1 cellular context compared by ENCODE assay signal in the genomic region with DNA sequence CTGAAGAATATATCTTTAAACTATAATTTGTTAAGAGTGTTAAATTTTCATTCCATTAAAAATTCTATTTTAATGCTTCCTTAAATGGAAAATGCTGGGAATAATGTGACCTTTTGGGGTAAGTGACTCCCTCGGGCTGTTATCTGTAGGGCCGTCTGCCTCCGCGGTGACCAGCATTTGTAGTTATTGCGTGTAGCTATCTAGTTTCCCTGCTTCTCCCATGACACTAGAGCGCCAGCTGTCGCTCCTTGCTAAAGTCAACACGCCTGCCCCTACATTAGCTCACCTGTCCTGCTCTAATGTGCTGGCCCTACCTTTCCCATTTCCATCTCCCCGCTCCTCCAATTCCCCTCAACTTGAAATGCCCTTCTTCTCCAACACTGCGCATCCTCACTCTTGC.
TF ChIP-seq lines count a peak whose summit lies in the region.

No MANE protein-coding gene starts in this region.

TF ChIP-seq in K562, 482 proteins besides CTCF, POLR2A, EP300 and RAD21 (continued from another document):
- no peak for TF ChIP-seq HOXB6 (CRISPR knock-in tag; IDR thresholded peaks at IDR 0.05; ENCODE audit: borderline replicate concordance)
- peak; percentile 54; the same call in 1 of the 2 replicates for TF ChIP-seq ZNF175 (CRISPR knock-in tag; IDR thresholded peaks at IDR 0.05; ENCODE audit: low read depth)
- TF ChIP-seq HSF4 (CRISPR knock-in tag; IDR thresholded peaks at IDR 0.05; ENCODE audit: borderline replicate concordance) = no peak
- no peak for TF ChIP-seq ZNF561 (CRISPR knock-in tag; conservative IDR thresholded peaks at IDR 0.05)
- no peak for TF ChIP-seq MAFF (IDR thresholded peaks at IDR 0.05; ENCODE audit: low read length)
- TF ChIP-seq HEY1 (CRISPR knock-in tag; IDR thresholded peaks at IDR 0.05; ENCODE audit: borderline replicate concordance) = no peak
- TF ChIP-seq, protein P1, sequence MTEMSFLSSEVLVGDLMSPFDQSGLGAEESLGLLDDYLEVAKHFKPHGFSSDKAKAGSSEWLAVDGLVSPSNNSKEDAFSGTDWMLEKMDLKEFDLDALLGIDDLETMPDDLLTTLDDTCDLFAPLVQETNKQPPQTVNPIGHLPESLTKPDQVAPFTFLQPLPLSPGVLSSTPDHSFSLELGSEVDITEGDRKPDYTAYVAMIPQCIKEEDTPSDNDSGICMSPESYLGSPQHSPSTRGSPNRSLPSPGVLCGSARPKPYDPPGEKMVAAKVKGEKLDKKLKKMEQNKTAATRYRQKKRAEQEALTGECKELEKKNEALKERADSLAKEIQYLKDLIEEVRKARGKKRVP (CRISPR knock-in tag; IDR thresholded peaks at IDR 0.05) = no peak
- TF ChIP-seq NELFE (IDR thresholded peaks at IDR 0.05; ENCODE audit: insufficient read depth, insufficient read length) = no peak
- TF ChIP-seq, protein P2, sequence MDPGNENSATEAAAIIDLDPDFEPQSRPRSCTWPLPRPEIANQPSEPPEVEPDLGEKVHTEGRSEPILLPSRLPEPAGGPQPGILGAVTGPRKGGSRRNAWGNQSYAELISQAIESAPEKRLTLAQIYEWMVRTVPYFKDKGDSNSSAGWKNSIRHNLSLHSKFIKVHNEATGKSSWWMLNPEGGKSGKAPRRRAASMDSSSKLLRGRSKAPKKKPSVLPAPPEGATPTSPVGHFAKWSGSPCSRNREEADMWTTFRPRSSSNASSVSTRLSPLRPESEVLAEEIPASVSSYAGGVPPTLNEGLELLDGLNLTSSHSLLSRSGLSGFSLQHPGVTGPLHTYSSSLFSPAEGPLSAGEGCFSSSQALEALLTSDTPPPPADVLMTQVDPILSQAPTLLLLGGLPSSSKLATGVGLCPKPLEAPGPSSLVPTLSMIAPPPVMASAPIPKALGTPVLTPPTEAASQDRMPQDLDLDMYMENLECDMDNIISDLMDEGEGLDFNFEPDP (CRISPR knock-in tag; IDR thresholded peaks at IDR 0.05) = no peak
- 0 out of 2 replicates have a peak, but pooled peaks have one; percentile 32 for TF ChIP-seq LCOR (CRISPR knock-in tag; IDR thresholded peaks at IDR 0.05)
- TF ChIP-seq CC2D1A (IDR thresholded peaks at IDR 0.05) = no peak
- no peak for TF ChIP-seq ZNF77 (CRISPR knock-in tag; IDR thresholded peaks at IDR 0.05)
- TF ChIP-seq TAL1 (IDR thresholded peaks at IDR 0.05) = peak; percentile 42; the same call in 1 of the 2 replicates
- no peak for TF ChIP-seq ZNF253 (CRISPR knock-in tag; conservative IDR thresholded peaks at IDR 0.05)
- TF ChIP-seq, protein P3, sequence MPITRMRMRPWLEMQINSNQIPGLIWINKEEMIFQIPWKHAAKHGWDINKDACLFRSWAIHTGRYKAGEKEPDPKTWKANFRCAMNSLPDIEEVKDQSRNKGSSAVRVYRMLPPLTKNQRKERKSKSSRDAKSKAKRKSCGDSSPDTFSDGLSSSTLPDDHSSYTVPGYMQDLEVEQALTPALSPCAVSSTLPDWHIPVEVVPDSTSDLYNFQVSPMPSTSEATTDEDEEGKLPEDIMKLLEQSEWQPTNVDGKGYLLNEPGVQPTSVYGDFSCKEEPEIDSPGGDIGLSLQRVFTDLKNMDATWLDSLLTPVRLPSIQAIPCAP (CRISPR knock-in tag; IDR thresholded peaks at IDR 0.05; ENCODE audit: borderline replicate concordance) = no peak
- peak; percentile 64 to 92; a peak in 3 of 4 replicates for TF ChIP-seq FOXA3 (CRISPR knock-in tag; conservative IDR thresholded peaks at IDR 0.05 in 1 of 2, IDR thresholded peaks at IDR 0.05 in 1 of 2)
- TF ChIP-seq GTF2F1 (IDR thresholded peaks at IDR 0.05; ENCODE audit: low read depth, low read length) = no peak
- TF ChIP-seq TCFL5 (CRISPR knock-in tag; conservative IDR thresholded peaks at IDR 0.05) = no peak
- no peak for TF ChIP-seq MCM7 (IDR thresholded peaks at IDR 0.05)
- peak; percentile 66 for TF ChIP-seq ARID1B (IDR thresholded peaks at IDR 0.05)
- no peak for TF ChIP-seq CHD1 (IDR thresholded peaks at IDR 0.05; ENCODE audit: low read length)
- no peak for TF ChIP-seq U2AF1 (optimal IDR thresholded peaks at IDR 0.05; ENCODE audit: low read depth, low read length)
- TF ChIP-seq TCF3 (CRISPR knock-in tag; IDR thresholded peaks at IDR 0.05) = peak; percentile 62
- TF ChIP-seq CBFA2T3 (IDR thresholded peaks at IDR 0.05) = peak; percentile 71
- peak; percentile 31; the same call in 1 of the 2 replicates for TF ChIP-seq POLR2AphosphoS5 (IDR thresholded peaks at IDR 0.05; ENCODE audit: control insufficient read depth, insufficient read depth, low read depth, low read length)
- no peak for TF ChIP-seq DDX20 (tag; IDR thresholded peaks at IDR 0.05; ENCODE audit: low read depth)
- no peak for TF ChIP-seq ZFP1 (CRISPR knock-in tag; IDR thresholded peaks at IDR 0.05)
- TF ChIP-seq, protein P4, sequence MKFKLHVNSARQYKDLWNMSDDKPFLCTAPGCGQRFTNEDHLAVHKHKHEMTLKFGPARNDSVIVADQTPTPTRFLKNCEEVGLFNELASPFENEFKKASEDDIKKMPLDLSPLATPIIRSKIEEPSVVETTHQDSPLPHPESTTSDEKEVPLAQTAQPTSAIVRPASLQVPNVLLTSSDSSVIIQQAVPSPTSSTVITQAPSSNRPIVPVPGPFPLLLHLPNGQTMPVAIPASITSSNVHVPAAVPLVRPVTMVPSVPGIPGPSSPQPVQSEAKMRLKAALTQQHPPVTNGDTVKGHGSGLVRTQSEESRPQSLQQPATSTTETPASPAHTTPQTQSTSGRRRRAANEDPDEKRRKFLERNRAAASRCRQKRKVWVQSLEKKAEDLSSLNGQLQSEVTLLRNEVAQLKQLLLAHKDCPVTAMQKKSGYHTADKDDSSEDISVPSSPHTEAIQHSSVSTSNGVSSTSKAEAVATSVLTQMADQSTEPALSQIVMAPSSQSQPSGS (CRISPR knock-in tag; IDR thresholded peaks at IDR 0.05) = no peak
- TF ChIP-seq SMAD4 (CRISPR knock-in tag; conservative IDR thresholded peaks at IDR 0.05) = 0 out of 2 replicates have a peak, but pooled peaks have one; percentile 31
- no peak for TF ChIP-seq ZNF165 (CRISPR knock-in tag; IDR thresholded peaks at IDR 0.05; ENCODE audit: borderline replicate concordance)
- peak; percentile 74 for TF ChIP-seq TEAD4 (IDR thresholded peaks at IDR 0.05; ENCODE audit: low read length)
- no peak for TF ChIP-seq TEAD4 (CRISPR knock-in tag; IDR thresholded peaks at IDR 0.05; ENCODE audit: borderline replicate concordance)
- no peak for TF ChIP-seq ZNF12 (CRISPR knock-in tag; IDR thresholded peaks at IDR 0.05)
- no peak for TF ChIP-seq ETV1 (tag; conservative IDR thresholded peaks at IDR 0.05; ENCODE audit: low read depth)
- TF ChIP-seq, protein P5, sequence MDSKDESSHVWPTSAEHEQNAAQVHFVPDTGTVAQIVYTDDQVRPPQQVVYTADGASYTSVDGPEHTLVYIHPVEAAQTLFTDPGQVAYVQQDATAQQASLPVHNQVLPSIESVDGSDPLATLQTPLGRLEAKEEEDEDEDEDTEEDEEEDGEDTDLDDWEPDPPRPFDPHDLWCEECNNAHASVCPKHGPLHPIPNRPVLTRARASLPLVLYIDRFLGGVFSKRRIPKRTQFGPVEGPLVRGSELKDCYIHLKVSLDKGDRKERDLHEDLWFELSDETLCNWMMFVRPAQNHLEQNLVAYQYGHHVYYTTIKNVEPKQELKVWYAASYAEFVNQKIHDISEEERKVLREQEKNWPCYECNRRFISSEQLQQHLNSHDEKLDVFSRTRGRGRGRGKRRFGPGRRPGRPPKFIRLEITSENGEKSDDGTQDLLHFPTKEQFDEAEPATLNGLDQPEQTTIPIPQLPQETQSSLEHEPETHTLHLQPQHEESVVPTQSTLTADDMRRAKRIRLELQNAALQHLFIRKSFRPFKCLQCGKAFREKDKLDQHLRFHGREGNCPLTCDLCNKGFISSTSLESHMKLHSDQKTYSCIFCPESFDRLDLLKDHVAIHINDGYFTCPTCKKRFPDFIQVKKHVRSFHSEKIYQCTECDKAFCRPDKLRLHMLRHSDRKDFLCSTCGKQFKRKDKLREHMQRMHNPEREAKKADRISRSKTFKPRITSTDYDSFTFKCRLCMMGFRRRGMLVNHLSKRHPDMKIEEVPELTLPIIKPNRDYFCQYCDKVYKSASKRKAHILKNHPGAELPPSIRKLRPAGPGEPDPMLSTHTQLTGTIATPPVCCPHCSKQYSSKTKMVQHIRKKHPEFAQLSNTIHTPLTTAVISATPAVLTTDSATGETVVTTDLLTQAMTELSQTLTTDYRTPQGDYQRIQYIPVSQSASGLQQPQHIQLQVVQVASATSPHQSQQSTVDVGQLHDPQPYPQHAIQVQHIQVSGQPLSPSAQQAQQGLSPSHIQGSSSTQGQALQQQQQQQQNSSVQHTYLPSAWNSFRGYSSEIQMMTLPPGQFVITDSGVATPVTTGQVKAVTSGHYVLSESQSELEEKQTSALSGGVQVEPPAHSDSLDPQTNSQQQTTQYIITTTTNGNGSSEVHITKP (IDR thresholded peaks at IDR 0.05; ENCODE audit: partially characterized antibody) = no peak
- no peak for TF ChIP-seq NCOA4 (IDR thresholded peaks at IDR 0.05; ENCODE audit: partially characterized antibody)
- TF ChIP-seq, protein P6, sequence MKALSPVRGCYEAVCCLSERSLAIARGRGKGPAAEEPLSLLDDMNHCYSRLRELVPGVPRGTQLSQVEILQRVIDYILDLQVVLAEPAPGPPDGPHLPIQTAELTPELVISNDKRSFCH (CRISPR knock-in tag; IDR thresholded peaks at IDR 0.05) = no peak
- TF ChIP-seq, protein P6 (tag; IDR thresholded peaks at IDR 0.05) = peak; percentile 83
- TF ChIP-seq E2F3 (CRISPR knock-in tag; IDR thresholded peaks at IDR 0.05) = no peak
- 0 out of 2 replicates have a peak, but pooled peaks have one; percentile 24 for TF ChIP-seq ATF7 (IDR thresholded peaks at IDR 0.05)
- no peak for TF ChIP-seq ZNF324 (CRISPR knock-in tag; IDR thresholded peaks at IDR 0.05)
- TF ChIP-seq CCAR2 (IDR thresholded peaks at IDR 0.05; ENCODE audit: low read depth, low read length) = no peak
- no peak for TF ChIP-seq POLR2AphosphoS2 (IDR thresholded peaks at IDR 0.05; ENCODE audit: low read length)
- TF ChIP-seq CXXC5 (CRISPR knock-in tag; IDR thresholded peaks at IDR 0.05) = peak; percentile 59; the same call in 1 of the 2 replicates
- 0 out of 2 replicates have a peak, but pooled peaks have one; percentile 17 for TF ChIP-seq MTA2 (IDR thresholded peaks at IDR 0.05; ENCODE audit: low read depth)
- TF ChIP-seq RBM14 (IDR thresholded peaks at IDR 0.05; ENCODE audit: borderline replicate concordance, insufficient read depth, low read depth, low read length) = no peak
- TF ChIP-seq BRD9 (IDR thresholded peaks at IDR 0.05; ENCODE audit: low read depth, partially characterized antibody) = no peak
- no peak for TF ChIP-seq RFX5 (IDR thresholded peaks at IDR 0.05; ENCODE audit: low read depth, low read length)
- TF ChIP-seq NCOR1 (IDR thresholded peaks at IDR 0.05) = peak; percentile 6; the same call in 1 of the 2 replicates
